Comparison of ENCODE assay signal across 8 cellular contexts in the genomic region with DNA sequence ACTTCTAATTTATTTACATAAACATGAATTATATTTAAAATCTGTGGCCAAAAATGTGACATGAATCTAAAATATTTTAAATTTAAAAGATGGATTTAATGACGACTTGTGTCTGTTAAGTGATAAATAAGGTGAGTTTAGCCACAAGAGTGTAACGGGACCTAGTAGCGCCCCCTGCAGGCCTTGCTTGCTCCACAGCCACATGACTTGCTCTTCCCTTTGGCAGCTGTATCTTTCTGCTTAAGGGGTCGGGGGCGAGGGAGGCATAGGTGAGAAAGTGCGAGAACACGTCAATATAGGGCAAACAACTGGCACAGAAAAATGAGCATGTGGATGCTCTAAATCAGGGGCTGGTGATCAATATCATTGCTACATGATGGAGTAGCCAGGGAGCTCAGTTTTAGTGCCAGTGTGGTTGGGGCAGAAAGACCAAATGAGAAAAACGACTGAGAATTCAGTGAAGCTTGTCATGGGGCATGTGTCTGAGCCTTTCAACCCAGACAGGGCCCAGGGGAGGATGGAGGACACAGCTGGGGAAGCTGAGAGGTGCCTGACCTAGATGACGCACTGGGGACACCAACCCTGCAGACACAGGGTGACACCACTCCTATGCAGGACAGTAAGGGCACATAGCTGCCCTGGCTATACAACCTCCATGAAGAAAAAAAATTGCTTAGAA. TPM values are rescaled to one million over a fixed set of nuclear protein-coding genes. Genes with fewer than 3 reads are reported as not detected.
DNase-seq lines count a peak whose midpoint lies in the region; ATAC-seq lines count a peak whose summit lies in the region.

No MANE protein-coding gene starts in this region.

- no peak for ATAC-seq in stimulated activated naive CD8-positive, alpha-beta T cell treated with anti-CD3 and anti-CD28 coated beads, Interleukin-15, amount 100 ng/mL, for 72 hours

- no peak overlapping the region for H3K9ac ChIP-seq in Karpas-422 (ENCODE audit: low read length)

- H2AFZ ChIP-seq in Karpas-422 (ENCODE audit: low read length) = no peak overlapping the region

- DNase-seq in G401 (ENCODE audit: low spot score) (peak; percentile 33), Karpas-422 (peak; percentile 91), ecto neural progenitor cell (ENCODE audit: low spot score) (peak; percentile 74), myocyte (ENCODE audit: low read depth) (peak; percentile 47), NCI-H774 (lab: John Stamatoyannopoulos, UW) (no peak), NCI-H510A treated with DMSO at 0.1 percent for 48 hours (lab: John Stamatoyannopoulos, UW) (no peak)
- peak; percentile 50 for DNase-seq in activated CD4-positive, alpha-beta T cell treated with anti-CD3 and anti-CD28 coated beads for 1 hour
- peak; percentile 44 to 54 for DNase-seq in stimulated activated naive CD8-positive, alpha-beta T cell treated with anti-CD3 and anti-CD28 coated beads, Interleukin-15, amount 100 ng/mL, for 72 hours

- no peak overlapping the region for H3K4me2 ChIP-seq in Karpas-422 (ENCODE audit: low read depth, low read length, poor library complexity, severe bottlenecking)

- no peaks in the 10 kb centered on the region for H3K9me3 Mint-ChIP-seq in stimulated activated naive CD8-positive, alpha-beta T cell treated with anti-CD3 and anti-CD28 coated beads, Interleukin-15, amount 100 ng/mL, for 72 hours

- no peaks in the 10 kb centered on the region for H3K4me1 Mint-ChIP-seq in stimulated activated naive CD8-positive, alpha-beta T cell treated with anti-CD3 and anti-CD28 coated beads, Interleukin-15, amount 100 ng/mL, for 72 hours

- H3K27ac Mint-ChIP-seq in stimulated activated naive CD8-positive, alpha-beta T cell treated with anti-CD3 and anti-CD28 coated beads, Interleukin-15, amount 100 ng/mL, for 72 hours = no peak overlapping the region

- H4K20me1 ChIP-seq in Karpas-422 (ENCODE audit: insufficient read depth, low read depth, low read length) = no peaks in the 10 kb centered on the region

- H3K27me3 Mint-ChIP-seq in stimulated activated naive CD8-positive, alpha-beta T cell treated with anti-CD3 and anti-CD28 coated beads, Interleukin-15, amount 100 ng/mL, for 72 hours = no peaks in the 10 kb centered on the region

- H3K79me2 ChIP-seq in Karpas-422 (ENCODE audit: low read length) = peaks cover 5% of the 10 kb centered on the region; the same call in 1 of the 2 replicates

- H3K36me3 ChIP-seq in Karpas-422 (ENCODE audit: insufficient read depth, low read length) = peaks cover 52% of the 10 kb centered on the region; the same call in 1 of the 2 replicates

- no peaks in the 10 kb centered on the region for H3K9me3 ChIP-seq in Karpas-422 (ENCODE audit: low read length)

- H3K4me3 Mint-ChIP-seq in stimulated activated naive CD8-positive, alpha-beta T cell treated with anti-CD3 and anti-CD28 coated beads, Interleukin-15, amount 100 ng/mL, for 72 hours = no peak overlapping the region

- in situ Hi-C loops in G401 (cut with HindIII; ENCODE audit: low sequenced_read_pairs) = no loop called here

- H3K4me3 ChIP-seq in Karpas-422 (ENCODE audit: low read length) = no peak overlapping the region

- H3K9me2 ChIP-seq in Karpas-422 (replicated peaks; ENCODE audit: insufficient read depth, low read length) = no peaks in the 10 kb centered on the region

- H3K4me1 ChIP-seq in Karpas-422 (ENCODE audit: low read length) = no peaks in the 10 kb centered on the region

- no peaks in the 10 kb centered on the region for H3K27me3 ChIP-seq in Karpas-422 (ENCODE audit: low read length)

- no peak overlapping the region for H3K27ac ChIP-seq in Karpas-422 (ENCODE audit: low read length)

RNA-seq across cellular contexts. Expression of gene PAXIP1, which starts 49.8 kb away (rescaled TPM):
- 20.2 and 33.8 TPM in 2 replicates for total RNA-seq in G401 (2014; rRNA removed; shearing (Covaris generic))
- 16.1 and 23.2 TPM in 2 replicates for total RNA-seq in Karpas-422 (2014; rRNA removed; shearing (Covaris generic); ENCODE audit: low replicate concordance)
- 12.1 and 14.3 TPM in 2 replicates for total RNA-seq in myocyte
- 7.0 TPM for polyA plus RNA-seq in myocyte (2012)

Comparison
In these comparisons a context has a peak if more than half of its experiments do, and no peak if none do; other contexts are left out.
1. DNase-seq: peak in G401 (single experiment), Karpas-422 (single experiment), activated CD4-positive, alpha-beta T cell treated with anti-CD3 and anti-CD28 coated beads for 1 hour (single experiment), ecto neural progenitor cell (single experiment), myocyte (single experiment) and stimulated activated naive CD8-positive, alpha-beta T cell treated with anti-CD3 and anti-CD28 coated beads, Interleukin-15, amount 100 ng/mL, for 72 hours (2 of 2); none in NCI-H774 (single experiment) and NCI-H510A treated with DMSO at 0.1 percent for 48 hours (single experiment).